1 cellular context compared by ENCODE assay signal in genomic region chr7:44796504-44797328, GRCh38.
TF ChIP-seq lines count a peak whose summit lies in the region.

Gene PPIA (plus strand): TSS chr7:44796681. CDS start chr7:44796725, 44 bp downstream.

TF ChIP-seq in K562, 482 proteins besides CTCF, POLR2A, EP300 and RAD21 (continued from another document and continues in another):
- TF ChIP-seq, protein P1, sequence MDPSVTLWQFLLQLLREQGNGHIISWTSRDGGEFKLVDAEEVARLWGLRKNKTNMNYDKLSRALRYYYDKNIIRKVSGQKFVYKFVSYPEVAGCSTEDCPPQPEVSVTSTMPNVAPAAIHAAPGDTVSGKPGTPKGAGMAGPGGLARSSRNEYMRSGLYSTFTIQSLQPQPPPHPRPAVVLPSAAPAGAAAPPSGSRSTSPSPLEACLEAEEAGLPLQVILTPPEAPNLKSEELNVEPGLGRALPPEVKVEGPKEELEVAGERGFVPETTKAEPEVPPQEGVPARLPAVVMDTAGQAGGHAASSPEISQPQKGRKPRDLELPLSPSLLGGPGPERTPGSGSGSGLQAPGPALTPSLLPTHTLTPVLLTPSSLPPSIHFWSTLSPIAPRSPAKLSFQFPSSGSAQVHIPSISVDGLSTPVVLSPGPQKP (CRISPR knock-in tag; IDR thresholded peaks at IDR 0.05), result no peak
- TF ChIP-seq ZNF444 (CRISPR knock-in tag; IDR thresholded peaks at IDR 0.05) (no peak), ZNF644 (tag; IDR thresholded peaks at IDR 0.05; ENCODE audit: low read depth) (0 out of 2 replicates have a peak, but pooled peaks have one; percentile 30), REST (CRISPR knock-in tag; IDR thresholded peaks at IDR 0.05; ENCODE audit: low read depth) (0 out of 2 replicates have a peak, but pooled peaks have one; percentile 12), GATAD2A (IDR thresholded peaks at IDR 0.05) (0 out of 2 replicates have a peak, but pooled peaks have one; percentile 54), PHF8 (IDR thresholded peaks at IDR 0.05; ENCODE audit: borderline replicate concordance, low read length) (peak; percentile 73), FOS (IDR thresholded peaks at IDR 0.05; ENCODE audit: extremely low read depth, insufficient read length) (peak; percentile 97), YBX1 (IDR thresholded peaks at IDR 0.05) (no peak), HNRNPLL (IDR thresholded peaks at IDR 0.05; ENCODE audit: low read depth, low read length, poor library complexity, severe bottlenecking) (peak; percentile 49), SP1 (CRISPR knock-in tag; IDR thresholded peaks at IDR 0.05) (peak; percentile 97), SOX6 (IDR thresholded peaks at IDR 0.05) (peak; percentile 59), CCAR2 (IDR thresholded peaks at IDR 0.05; ENCODE audit: low read depth, low read length) (no peak), KDM5B (IDR thresholded peaks at IDR 0.05; ENCODE audit: insufficient replicate concordance, low read depth, low read length) (peak; percentile 95), NONO (IDR thresholded peaks at IDR 0.05; ENCODE audit: low read depth in 2 of 2, low read length in 1 of 2) (peak; percentile 47 to 91; a peak in 3 of 4 replicates), TSHZ1 (CRISPR knock-in tag; IDR thresholded peaks at IDR 0.05) (no peak), ELF4 (CRISPR knock-in tag; IDR thresholded peaks at IDR 0.05) (no peak), TCF7 (IDR thresholded peaks at IDR 0.05; ENCODE audit: borderline replicate concordance) (no peak), HNRNPK (IDR thresholded peaks at IDR 0.05; ENCODE audit: low read depth, low read length, poor library complexity, severe bottlenecking) (no peak), ZNF76 (CRISPR knock-in tag; IDR thresholded peaks at IDR 0.05; ENCODE audit: borderline replicate concordance) (0 out of 2 replicates have a peak, but pooled peaks have one; percentile 49), BRCA1 (IDR thresholded peaks at IDR 0.05) (no peak), BRCA1 (CRISPR knock-in tag; IDR thresholded peaks at IDR 0.05) (0 out of 2 replicates have a peak, but pooled peaks have one; percentile 79), RFX1 (IDR thresholded peaks at IDR 0.05) (no peak), PRPF4 (IDR thresholded peaks at IDR 0.05; ENCODE audit: insufficient read depth, low read depth, low read length, poor library complexity, severe bottlenecking) (peak; percentile 97), CTCFL (IDR thresholded peaks at IDR 0.05; ENCODE audit: borderline replicate concordance, insufficient read depth, low read depth, low read length, poor library complexity, severe bottlenecking) (no peak), MTF1 (CRISPR knock-in tag; IDR thresholded peaks at IDR 0.05; ENCODE audit: borderline replicate concordance) (no peak), ZNF133 (CRISPR knock-in tag; IDR thresholded peaks at IDR 0.05) (no peak), ZBED1 (IDR thresholded peaks at IDR 0.05) (no peak; the same call in 1 of the 2 replicates), COPS2 (conservative IDR thresholded peaks at IDR 0.05) (no peak), TARDBP (IDR thresholded peaks at IDR 0.05) (no peak), MECOM (CRISPR knock-in tag; IDR thresholded peaks at IDR 0.05) (no peak), ZNF398 (CRISPR knock-in tag; IDR thresholded peaks at IDR 0.05) (no peak), ZNF347 (CRISPR knock-in tag; IDR thresholded peaks at IDR 0.05; ENCODE audit: low read depth) (no peak), HDAC8 (tag; IDR thresholded peaks at IDR 0.05) (no peak), ZNF146 (CRISPR knock-in tag; IDR thresholded peaks at IDR 0.05; ENCODE audit: unreplicated experiment) (no peak)
- TF ChIP-seq, protein P2, sequence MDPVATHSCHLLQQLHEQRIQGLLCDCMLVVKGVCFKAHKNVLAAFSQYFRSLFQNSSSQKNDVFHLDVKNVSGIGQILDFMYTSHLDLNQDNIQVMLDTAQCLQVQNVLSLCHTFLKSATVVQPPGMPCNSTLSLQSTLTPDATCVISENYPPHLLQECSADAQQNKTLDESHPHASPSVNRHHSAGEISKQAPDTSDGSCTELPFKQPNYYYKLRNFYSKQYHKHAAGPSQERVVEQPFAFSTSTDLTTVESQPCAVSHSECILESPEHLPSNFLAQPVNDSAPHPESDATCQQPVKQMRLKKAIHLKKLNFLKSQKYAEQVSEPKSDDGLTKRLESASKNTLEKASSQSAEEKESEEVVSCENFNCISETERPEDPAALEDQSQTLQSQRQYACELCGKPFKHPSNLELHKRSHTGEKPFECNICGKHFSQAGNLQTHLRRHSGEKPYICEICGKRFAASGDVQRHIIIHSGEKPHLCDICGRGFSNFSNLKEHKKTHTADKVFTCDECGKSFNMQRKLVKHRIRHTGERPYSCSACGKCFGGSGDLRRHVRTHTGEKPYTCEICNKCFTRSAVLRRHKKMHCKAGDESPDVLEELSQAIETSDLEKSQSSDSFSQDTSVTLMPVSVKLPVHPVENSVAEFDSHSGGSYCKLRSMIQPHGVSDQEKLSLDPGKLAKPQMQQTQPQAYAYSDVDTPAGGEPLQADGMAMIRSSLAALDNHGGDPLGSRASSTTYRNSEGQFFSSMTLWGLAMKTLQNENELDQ (CRISPR knock-in tag; IDR thresholded peaks at IDR 0.05; ENCODE audit: borderline replicate concordance), result no peak
- TF ChIP-seq, protein P3, sequence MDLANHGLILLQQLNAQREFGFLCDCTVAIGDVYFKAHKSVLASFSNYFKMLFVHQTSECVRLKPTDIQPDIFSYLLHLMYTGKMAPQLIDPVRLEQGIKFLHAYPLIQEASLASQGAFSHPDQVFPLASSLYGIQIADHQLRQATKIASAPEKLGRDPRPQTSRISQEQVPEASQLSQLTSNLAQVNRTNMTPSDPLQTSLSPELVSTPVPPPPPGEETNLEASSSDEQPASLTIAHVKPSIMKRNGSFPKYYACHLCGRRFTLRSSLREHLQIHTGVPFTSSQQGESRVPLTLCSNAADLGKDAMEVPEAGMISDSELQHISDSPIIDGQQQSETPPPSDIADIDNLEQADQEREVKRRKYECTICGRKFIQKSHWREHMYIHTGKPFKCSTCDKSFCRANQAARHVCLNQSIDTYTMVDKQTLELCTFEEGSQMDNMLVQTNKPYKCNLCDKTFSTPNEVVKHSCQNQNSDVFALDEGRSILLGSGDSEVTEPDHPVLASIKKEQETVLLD (IDR thresholded peaks at IDR 0.05), result no peak
- TF ChIP-seq, protein P4, sequence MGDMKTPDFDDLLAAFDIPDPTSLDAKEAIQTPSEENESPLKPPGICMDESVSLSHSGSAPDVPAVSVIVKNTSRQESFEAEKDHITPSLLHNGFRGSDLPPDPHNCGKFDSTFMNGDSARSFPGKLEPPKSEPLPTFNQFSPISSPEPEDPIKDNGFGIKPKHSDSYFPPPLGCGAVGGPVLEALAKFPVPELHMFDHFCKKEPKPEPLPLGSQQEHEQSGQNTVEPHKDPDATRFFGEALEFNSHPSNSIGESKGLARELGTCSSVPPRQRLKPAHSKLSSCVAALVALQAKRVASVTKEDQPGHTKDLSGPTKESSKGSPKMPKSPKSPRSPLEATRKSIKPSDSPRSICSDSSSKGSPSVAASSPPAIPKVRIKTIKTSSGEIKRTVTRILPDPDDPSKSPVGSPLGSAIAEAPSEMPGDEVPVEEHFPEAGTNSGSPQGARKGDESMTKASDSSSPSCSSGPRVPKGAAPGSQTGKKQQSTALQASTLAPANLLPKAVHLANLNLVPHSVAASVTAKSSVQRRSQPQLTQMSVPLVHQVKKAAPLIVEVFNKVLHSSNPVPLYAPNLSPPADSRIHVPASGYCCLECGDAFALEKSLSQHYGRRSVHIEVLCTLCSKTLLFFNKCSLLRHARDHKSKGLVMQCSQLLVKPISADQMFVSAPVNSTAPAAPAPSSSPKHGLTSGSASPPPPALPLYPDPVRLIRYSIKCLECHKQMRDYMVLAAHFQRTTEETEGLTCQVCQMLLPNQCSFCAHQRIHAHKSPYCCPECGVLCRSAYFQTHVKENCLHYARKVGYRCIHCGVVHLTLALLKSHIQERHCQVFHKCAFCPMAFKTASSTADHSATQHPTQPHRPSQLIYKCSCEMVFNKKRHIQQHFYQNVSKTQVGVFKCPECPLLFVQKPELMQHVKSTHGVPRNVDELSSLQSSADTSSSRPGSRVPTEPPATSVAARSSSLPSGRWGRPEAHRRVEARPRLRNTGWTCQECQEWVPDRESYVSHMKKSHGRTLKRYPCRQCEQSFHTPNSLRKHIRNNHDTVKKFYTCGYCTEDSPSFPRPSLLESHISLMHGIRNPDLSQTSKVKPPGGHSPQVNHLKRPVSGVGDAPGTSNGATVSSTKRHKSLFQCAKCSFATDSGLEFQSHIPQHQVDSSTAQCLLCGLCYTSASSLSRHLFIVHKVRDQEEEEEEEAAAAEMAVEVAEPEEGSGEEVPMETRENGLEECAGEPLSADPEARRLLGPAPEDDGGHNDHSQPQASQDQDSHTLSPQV (IDR thresholded peaks at IDR 0.05), result peak; percentile 84
